9 cellular contexts compared by ENCODE assay signal in genomic region chr14:104926619-104927431, GRCh38. TPM values are rescaled to one million over a fixed set of nuclear protein-coding genes. Genes with fewer than 3 reads are reported as not detected.
DNase-seq lines count a peak whose midpoint lies in the region; ATAC-seq and TF ChIP-seq lines count a peak whose summit lies in the region.
"Had no signal": no experiment of that assay in that cellular context is flagged by ENCODE, and none has a peak within 500 bp of the region (broad histone marks: within the 10 kb centered on the region; RNA-seq: fewer than 3 reads in every experiment).

No MANE protein-coding gene starts in this region.

- no peaks in the 10 kb centered on the region for H3K27me3 Mint-ChIP-seq in immature natural killer cell (ENCODE audit: low read depth in 3 of 3)

- no peak overlapping the region for H3K4me3 Mint-ChIP-seq in immature natural killer cell

- H3K36me3 ChIP-seq in BE2C = no peaks in the 10 kb centered on the region

- H3K4me3 ChIP-seq in GM12875 (ENCODE audit: low read depth, low read length) (peak overlapping the region; percentile 60), BE2C (ENCODE audit: low read depth, low read length) (no peak overlapping the region)

- ATAC-seq in GM21447 (IDR thresholded peaks at IDR 0.05; ENCODE audit: unreplicated experiment) (peak; percentile 82), HG03460 (IDR thresholded peaks at IDR 0.05; ENCODE audit: unreplicated experiment) (peak; percentile 84)

- no peak overlapping the region for H3K27ac Mint-ChIP-seq in immature natural killer cell

- peak overlapping the region; percentile 29 for H3K27ac ChIP-seq in cingulate gyrus (ENCODE audit: low read depth, low read length)

- H3K36me3 Mint-ChIP-seq in immature natural killer cell = no peaks in the 10 kb centered on the region

- DNase-seq in HT-29 (ENCODE audit: low spot score) (no peak), BE2C (no peak), immature natural killer cell (no peak)
- no peak for DNase-seq in NK-92 treated with Interleukin-12 subunit alpha and Interleukin-12 subunit beta, amount 100 ng/mL, for 24 hours (lab: John Stamatoyannopoulos, UW)
- DNase-seq: stimulated activated CD4-positive, alpha-beta T cell treated with anti-CD3 and anti-CD28 coated beads, Interleukin-4, amount 100 ng/mL, for 24 hours had no signal

- peaks cover 3% of the 10 kb centered on the region; the same call in 1 of the 2 replicates for H3K4me1 ChIP-seq in BE2C

- H3K9me3 Mint-ChIP-seq in immature natural killer cell = no peaks in the 10 kb centered on the region

- no peaks in the 10 kb centered on the region for H3K27me3 ChIP-seq in BE2C

- peaks cover 5% of the 10 kb centered on the region; the same call in 1 of the 2 replicates for H3K9me3 ChIP-seq in BE2C

- TF ChIP-seq CTCF in GM12875 (IDR thresholded peaks at IDR 0.05; ENCODE audit: borderline replicate concordance, insufficient read depth, low read depth, low read length) = no peak
- no peak for TF ChIP-seq CTCF in BE2C (IDR thresholded peaks at IDR 0.05; ENCODE audit: low read depth, low read length)

- H3K4me1 Mint-ChIP-seq in immature natural killer cell = no peaks in the 10 kb centered on the region

RNA-seq across cellular contexts. Expression of gene PLD4, which starts 2.1 kb away (rescaled TPM):
- total RNA-seq in HT-29 (2014; rRNA removed; shearing (Covaris generic)) = not detected in 2 replicates
- 1.9 TPM for polyA plus RNA-seq in BE2C (2012; ENCODE audit: insufficient read depth, insufficient read length, low read depth)
- polyA plus RNA-seq in immature natural killer cell = 10 to 100 TPM in 2 of 3 donors, 1 to 10 TPM in 1; 2.3 to 49.3 (median 19.7) TPM

RNA-seq across cellular contexts. Expression of gene AHNAK2, which starts 51.3 kb away (rescaled TPM):
- 1.5 and 1.6 TPM in 2 replicates for total RNA-seq in HT-29 (2014; rRNA removed; shearing (Covaris generic))
- polyA plus RNA-seq in BE2C (2012; ENCODE audit: insufficient read depth, insufficient read length, low read depth) = 0.62 TPM
- polyA plus RNA-seq in immature natural killer cell = not detected

RNA-seq across cellular contexts. Expression of gene CLBA1, which starts 58.8 kb away (rescaled TPM):
- total RNA-seq in HT-29 (2014; rRNA removed; shearing (Covaris generic)) = 9.8 and 11.6 TPM in 2 replicates
- 15.3 TPM for polyA plus RNA-seq in BE2C (2012; ENCODE audit: insufficient read depth, insufficient read length, low read depth)
- under 1 TPM in 2 of 3 donors, not detected in 1; 0.37 to 0.57 TPM for polyA plus RNA-seq in immature natural killer cell
